In the genomic region with DNA sequence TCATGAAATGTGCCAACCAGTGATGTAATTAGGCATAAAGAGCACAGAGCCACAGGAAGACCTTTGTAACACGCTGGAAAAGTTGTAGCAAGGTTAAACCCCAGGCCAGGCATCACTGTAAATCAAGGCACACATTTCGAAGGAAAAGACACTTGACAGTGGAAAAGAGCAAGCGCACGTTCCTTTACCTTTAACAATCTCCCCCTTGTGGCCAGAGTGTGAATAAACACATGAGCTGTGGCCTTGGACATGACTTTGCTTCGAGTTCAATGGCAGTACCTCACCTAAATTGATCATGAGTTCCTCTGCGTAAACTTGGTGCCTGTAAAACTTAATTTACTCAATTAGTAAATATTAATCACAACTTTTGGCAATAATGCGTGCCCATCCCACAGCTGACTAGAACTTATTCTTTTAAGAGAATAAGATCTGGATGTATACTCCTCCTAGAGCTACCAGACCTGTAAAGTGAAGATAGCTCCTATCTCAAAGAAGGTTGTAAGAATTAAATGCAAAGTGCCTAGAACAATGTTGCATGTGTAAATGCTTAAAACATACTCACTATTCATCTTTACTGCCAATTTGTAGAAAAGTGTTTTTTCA, we compare ENCODE assay signal across 8 cellular contexts.
DNase-seq lines count a peak whose midpoint lies in the region; ATAC-seq and TF ChIP-seq lines count a peak whose summit lies in the region.

No MANE protein-coding gene starts in this region.

- H3K9me3 Mint-ChIP-seq in natural killer cell: no peaks in the 10 kb centered on the region

- H3K4me1 Mint-ChIP-seq in natural killer cell: no peaks in the 10 kb centered on the region

- no peaks in the 10 kb centered on the region for H3K27me3 Mint-ChIP-seq in natural killer cell (ENCODE audit: low read depth in 2 of 2)

- DNase-seq in COLO829 (ENCODE audit: low spot score): peak; percentile 22
- peak; percentile 60 for DNase-seq in NCI-H748 (lab: John Stamatoyannopoulos, UW; ENCODE audit: unreplicated experiment)
- DNase-seq in activated CD8-positive, alpha-beta memory T cell treated with anti-CD3 and anti-CD28 coated beads for 24 hours: peak; percentile 75
- peak; percentile 48 to 66 for DNase-seq in erythroblast (lab: John Stamatoyannopoulos, UW)
- DNase-seq in natural killer cell: peak; percentile 19
- DNase-seq in stromal cell of bone marrow (ENCODE audit: low read depth): peak; percentile 31

- TF ChIP-seq CTCF in natural killer cell (IDR thresholded peaks at IDR 0.05): peak; percentile 83

- peak; percentile 93 for ATAC-seq in GM19372 (IDR thresholded peaks at IDR 0.05; ENCODE audit: low read depth, unreplicated experiment)
- ATAC-seq in HG03432 (IDR thresholded peaks at IDR 0.05; ENCODE audit: unreplicated experiment): peak; percentile 91
- peak; percentile 68 to 77 (median 72) for ATAC-seq in natural killer cell

- no peak overlapping the region for H3K27ac Mint-ChIP-seq in natural killer cell

- TF ChIP-seq POLR2A in erythroblast (IDR thresholded peaks at IDR 0.05; ENCODE audit: low read length): no peak

- H3K4me3 Mint-ChIP-seq in natural killer cell: no peak overlapping the region

- H3K36me3 Mint-ChIP-seq in natural killer cell: no peaks in the 10 kb centered on the region

- intact Hi-C loops in natural killer cell (cut with micrococcal nuclease): loop anchor here (1.0 kb wide), 2 partner anchors 582 to 782 kb away; no protein-coding TSS in a partner anchor

Comparison
In these comparisons a context has a peak if more than half of its experiments do, and no peak if none do; other contexts are left out.
1. Peak in every context shown above with its lines: DNase-seq and ATAC-seq.
2. DNase-seq: peak in every context shown above with its lines; median percentile 75 in activated CD8-positive, alpha-beta memory T cell treated with anti-CD3 and anti-CD28 coated beads for 24 hours; 60 in NCI-H748; 57 in erythroblast; 31 in stromal cell of bone marrow; 22 in COLO829; 19 in natural killer cell.